In the genomic region with DNA sequence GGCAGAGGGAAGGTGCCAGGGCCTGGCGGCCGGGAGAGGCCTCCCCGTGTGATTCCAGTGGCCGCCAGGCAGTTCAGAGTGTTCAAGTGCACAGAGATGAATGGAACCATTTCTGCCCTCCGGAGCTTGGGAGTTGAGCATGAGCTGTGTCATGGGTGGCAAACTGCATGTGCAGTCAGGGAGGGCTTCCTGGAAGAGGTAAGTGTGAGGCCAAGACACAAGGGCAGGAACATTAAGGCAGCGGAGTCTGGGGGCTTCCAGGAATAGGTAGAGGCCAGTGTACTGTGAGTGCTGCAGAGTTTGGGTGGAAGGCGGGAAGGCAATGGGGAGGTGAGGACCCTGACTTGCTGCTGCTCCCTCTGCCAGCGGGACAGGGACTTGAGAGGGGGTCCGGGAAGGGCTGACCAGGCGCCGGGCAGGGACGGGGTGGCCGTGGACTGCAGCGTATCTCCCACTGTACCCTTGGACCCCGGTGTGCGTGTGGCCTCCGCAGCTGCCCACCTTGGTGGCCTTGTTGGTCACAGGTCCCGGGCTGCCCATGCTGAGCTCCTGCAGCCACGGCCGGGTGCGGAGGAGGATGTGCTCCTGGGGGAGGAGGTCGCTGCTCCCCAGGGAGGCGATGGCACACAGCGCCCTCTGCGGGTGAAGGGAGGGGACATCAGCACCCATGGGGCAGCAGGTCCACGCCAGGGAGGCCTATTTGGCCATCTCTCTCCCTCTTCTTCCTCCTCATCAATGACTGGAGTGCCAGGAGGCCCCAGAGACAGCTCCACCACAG, we compare ENCODE assay signal across 2 cellular contexts.
TF ChIP-seq lines count a peak whose summit lies in the region.

No MANE protein-coding gene starts in this region.

TF ChIP-seq in HEK293T, 16 proteins besides CTCF, POLR2A, EP300 and RAD21:
- TF ChIP-seq HDGF (IDR thresholded peaks at IDR 0.05; ENCODE audit: borderline replicate concordance): 0 out of 2 replicates have a peak, but pooled peaks have one; percentile 28
- TF ChIP-seq ELF4 (IDR thresholded peaks at IDR 0.05): no peak
- no peak for TF ChIP-seq TARDBP (IDR thresholded peaks at IDR 0.05)
- TF ChIP-seq SUZ12 (IDR thresholded peaks at IDR 0.05): no peak

TF ChIP-seq in HepG2, 621 proteins besides CTCF, POLR2A, EP300 and RAD21:
- no peak for TF ChIP-seq SETDB1 (CRISPR knock-in tag; IDR thresholded peaks at IDR 0.05; ENCODE audit: borderline replicate concordance)
- TF ChIP-seq BRCA1 (CRISPR knock-in tag; IDR thresholded peaks at IDR 0.05): no peak
- TF ChIP-seq ZNF430 (CRISPR knock-in tag; IDR thresholded peaks at IDR 0.05): no peak
- no peak for TF ChIP-seq DMAP1 (CRISPR knock-in tag; IDR thresholded peaks at IDR 0.05)
- TF ChIP-seq ZC3H13 (CRISPR knock-in tag; IDR thresholded peaks at IDR 0.05): no peak
- TF ChIP-seq ZNF207 (IDR thresholded peaks at IDR 0.05; ENCODE audit: borderline replicate concordance): no peak
- TF ChIP-seq STAG1 (CRISPR knock-in tag; IDR thresholded peaks at IDR 0.05): peak; percentile 72
- TF ChIP-seq RBFOX2 (IDR thresholded peaks at IDR 0.05; ENCODE audit: low read depth, low read length): 0 out of 2 replicates have a peak, but pooled peaks have one; percentile 33
- no peak for TF ChIP-seq SOX13 (IDR thresholded peaks at IDR 0.05)
- TF ChIP-seq SOX13 (CRISPR knock-in tag; conservative IDR thresholded peaks at IDR 0.05 in 1 of 2, IDR thresholded peaks at IDR 0.05 in 1 of 2): no peak
- no peak for TF ChIP-seq ZSCAN30 (CRISPR knock-in tag; IDR thresholded peaks at IDR 0.05)
- no peak for TF ChIP-seq ZNF460 (CRISPR knock-in tag; IDR thresholded peaks at IDR 0.05; ENCODE audit: borderline replicate concordance)
- TF ChIP-seq XRCC5 (optimal IDR thresholded peaks at IDR 0.05; ENCODE audit: low read length): peak; percentile 40
- no peak for TF ChIP-seq ZFP36L1 (CRISPR knock-in tag; IDR thresholded peaks at IDR 0.05)
- TF ChIP-seq ZNF563 (CRISPR knock-in tag; IDR thresholded peaks at IDR 0.05): no peak
- TF ChIP-seq, protein P1, sequence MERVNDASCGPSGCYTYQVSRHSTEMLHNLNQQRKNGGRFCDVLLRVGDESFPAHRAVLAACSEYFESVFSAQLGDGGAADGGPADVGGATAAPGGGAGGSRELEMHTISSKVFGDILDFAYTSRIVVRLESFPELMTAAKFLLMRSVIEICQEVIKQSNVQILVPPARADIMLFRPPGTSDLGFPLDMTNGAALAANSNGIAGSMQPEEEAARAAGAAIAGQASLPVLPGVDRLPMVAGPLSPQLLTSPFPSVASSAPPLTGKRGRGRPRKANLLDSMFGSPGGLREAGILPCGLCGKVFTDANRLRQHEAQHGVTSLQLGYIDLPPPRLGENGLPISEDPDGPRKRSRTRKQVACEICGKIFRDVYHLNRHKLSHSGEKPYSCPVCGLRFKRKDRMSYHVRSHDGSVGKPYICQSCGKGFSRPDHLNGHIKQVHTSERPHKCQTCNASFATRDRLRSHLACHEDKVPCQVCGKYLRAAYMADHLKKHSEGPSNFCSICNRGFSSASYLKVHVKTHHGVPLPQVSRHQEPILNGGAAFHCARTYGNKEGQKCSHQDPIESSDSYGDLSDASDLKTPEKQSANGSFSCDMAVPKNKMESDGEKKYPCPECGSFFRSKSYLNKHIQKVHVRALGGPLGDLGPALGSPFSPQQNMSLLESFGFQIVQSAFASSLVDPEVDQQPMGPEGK (CRISPR knock-in tag; IDR thresholded peaks at IDR 0.05): peak; percentile 92
- no peak for TF ChIP-seq ZNF724P (CRISPR knock-in tag; IDR thresholded peaks at IDR 0.05; ENCODE audit: borderline replicate concordance)
- TF ChIP-seq SPEN (CRISPR knock-in tag; IDR thresholded peaks at IDR 0.05; ENCODE audit: low read depth): peak; percentile 49; the same call in 1 of the 2 replicates
- TF ChIP-seq, protein P2, sequence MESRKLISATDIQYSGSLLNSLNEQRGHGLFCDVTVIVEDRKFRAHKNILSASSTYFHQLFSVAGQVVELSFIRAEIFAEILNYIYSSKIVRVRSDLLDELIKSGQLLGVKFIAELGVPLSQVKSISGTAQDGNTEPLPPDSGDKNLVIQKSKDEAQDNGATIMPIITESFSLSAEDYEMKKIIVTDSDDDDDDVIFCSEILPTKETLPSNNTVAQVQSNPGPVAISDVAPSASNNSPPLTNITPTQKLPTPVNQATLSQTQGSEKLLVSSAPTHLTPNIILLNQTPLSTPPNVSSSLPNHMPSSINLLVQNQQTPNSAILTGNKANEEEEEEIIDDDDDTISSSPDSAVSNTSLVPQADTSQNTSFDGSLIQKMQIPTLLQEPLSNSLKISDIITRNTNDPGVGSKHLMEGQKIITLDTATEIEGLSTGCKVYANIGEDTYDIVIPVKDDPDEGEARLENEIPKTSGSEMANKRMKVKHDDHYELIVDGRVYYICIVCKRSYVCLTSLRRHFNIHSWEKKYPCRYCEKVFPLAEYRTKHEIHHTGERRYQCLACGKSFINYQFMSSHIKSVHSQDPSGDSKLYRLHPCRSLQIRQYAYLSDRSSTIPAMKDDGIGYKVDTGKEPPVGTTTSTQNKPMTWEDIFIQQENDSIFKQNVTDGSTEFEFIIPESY (CRISPR knock-in tag; IDR thresholded peaks at IDR 0.05): 0 out of 2 replicates have a peak, but pooled peaks have one; percentile 25
- TF ChIP-seq ZBTB38 (CRISPR knock-in tag; IDR thresholded peaks at IDR 0.05): peak; percentile 51; the same call in 1 of the 2 replicates
- TF ChIP-seq ZNF749 (CRISPR knock-in tag; IDR thresholded peaks at IDR 0.05; ENCODE audit: borderline replicate concordance): 0 out of 2 replicates have a peak, but pooled peaks have one; percentile 7
- TF ChIP-seq ZNF263 (CRISPR knock-in tag; IDR thresholded peaks at IDR 0.05): peak; percentile 91
- 0 out of 2 replicates have a peak, but pooled peaks have one; percentile 27 for TF ChIP-seq DNMT1 (CRISPR knock-in tag; IDR thresholded peaks at IDR 0.05)
